Comparison of ENCODE assay signal across 1 cellular context in genomic region chr1:180848191-180848590, GRCh38.
A peak's percentile ranks its signal among the peaks of the same experiment; 100 is the strongest.
TF ChIP-seq lines count a peak whose summit lies in the region.

No MANE protein-coding gene starts in this region.

TF ChIP-seq in HepG2, 621 proteins besides CTCF, POLR2A, EP300 and RAD21:
- TF ChIP-seq ZBTB40 (IDR thresholded peaks at IDR 0.05) = no peak
- TF ChIP-seq ZBTB40 (CRISPR knock-in tag; IDR thresholded peaks at IDR 0.05) = no peak
- TF ChIP-seq HNF4A (CRISPR knock-in tag; IDR thresholded peaks at IDR 0.05) = peak; percentile 48; the same call in 1 of the 2 replicates
TF ChIP-seq in HepG2: peak in this region for 1.
